ENCODE assay signal across 8 cellular contexts in genomic region chr3:45509038-45509767, GRCh38.
DNase-seq lines count a peak whose midpoint lies in the region; ATAC-seq and TF ChIP-seq lines count a peak whose summit lies in the region.

No MANE protein-coding gene starts in this region.

- DNase-seq in EH (ENCODE audit: low read depth) (peak; percentile 94), NCI-H146 (lab: John Stamatoyannopoulos, UW) (peak; percentile 30), caudate nucleus (lab: John Stamatoyannopoulos, UW) (peak in 51 of 61 donors; percentile 19 to 93 (median 64)), nucleus accumbens (lab: John Stamatoyannopoulos, UW) (peak in 52 of 56 donors; percentile 15 to 87 (median 61)), Peyer's patch (no peak), activated gamma-delta T cell treated with Interleukin-2 at 50 U/mL for 16 hours (no peak)

- no peak for TF ChIP-seq POLR2A in Peyer's patch (IDR thresholded peaks at IDR 0.05)

- no peaks in the 10 kb centered on the region for H3K9me3 ChIP-seq in Peyer's patch

- H3K4me3 ChIP-seq in Peyer's patch, result no peak overlapping the region

- no peaks in the 10 kb centered on the region for H3K27me3 ChIP-seq in Peyer's patch

- no peak for ATAC-seq in GM19452 (IDR thresholded peaks at IDR 0.05; ENCODE audit: unreplicated experiment)
- no peak for ATAC-seq in GM21526 (IDR thresholded peaks at IDR 0.05; ENCODE audit: low FRiP score, unreplicated experiment)

- peaks cover 0 to 11% (median 0%) of the 10 kb centered on the region in 3 donors for H3K36me3 ChIP-seq in Peyer's patch

- peak overlapping the region; percentile 85 for H3K27ac ChIP-seq in caudate nucleus (ENCODE audit: low read depth, low read length)
- no peak overlapping the region for H3K27ac ChIP-seq in Peyer's patch

- no peak for TF ChIP-seq CTCF in Peyer's patch (IDR thresholded peaks at IDR 0.05)

- H3K4me1 ChIP-seq in Peyer's patch, result no peaks in the 10 kb centered on the region

Comparison
In these comparisons a context has a peak if more than half of its experiments do, and no peak if none do; other contexts are left out.
1. DNase-seq: peak in EH (single experiment), NCI-H146 (single experiment), caudate nucleus (51 of 61) and nucleus accumbens (52 of 56); none in Peyer's patch (0 of 3) and activated gamma-delta T cell treated with Interleukin-2 at 50 U/mL for 16 hours (single experiment).